ENCODE assay signal across 1 cellular context in the genomic region with DNA sequence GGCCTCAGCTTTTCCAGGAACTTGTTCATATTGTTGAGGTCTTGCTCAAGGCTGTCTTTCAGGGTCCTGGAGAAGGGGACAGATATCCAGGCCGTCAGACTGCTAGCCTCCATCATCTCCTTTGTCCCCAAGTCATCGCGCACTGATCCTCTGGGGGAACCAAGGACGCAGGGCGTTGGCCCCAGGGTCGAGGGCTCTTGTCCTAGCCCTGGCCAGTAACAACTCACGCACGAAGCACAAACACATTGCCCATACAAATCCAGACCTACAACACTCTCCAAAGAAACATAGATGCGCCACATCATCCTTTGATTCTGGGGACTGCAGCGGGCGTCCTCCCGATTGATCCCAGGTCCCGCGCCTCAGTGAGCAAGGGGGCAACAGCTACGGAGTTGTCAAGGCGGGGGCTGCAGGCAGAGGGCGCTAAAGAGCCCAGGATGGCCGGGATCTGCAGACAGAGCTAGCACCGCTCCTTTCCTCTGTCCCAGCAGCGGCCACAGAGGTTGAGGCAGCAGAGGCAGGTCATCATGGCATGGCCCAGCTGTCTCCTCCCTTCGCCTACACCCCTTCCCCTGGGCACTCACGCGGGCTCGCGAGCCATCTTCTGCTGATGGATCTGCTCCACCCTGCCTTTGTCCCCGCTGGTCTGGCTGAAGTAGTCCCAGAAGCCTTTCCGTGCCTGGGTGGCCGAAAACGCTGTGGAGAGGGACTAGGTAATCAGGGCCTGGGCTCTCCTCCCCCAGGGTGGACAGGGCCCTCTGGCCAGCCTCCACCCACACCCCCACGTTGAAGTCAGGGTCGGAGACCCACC.
TF ChIP-seq lines count a peak whose summit lies in the region.

No MANE protein-coding gene starts in this region.

TF ChIP-seq in GM12878, 131 proteins besides CTCF, POLR2A, EP300 and RAD21:
- TF ChIP-seq SMC3 (IDR thresholded peaks at IDR 0.05; ENCODE audit: borderline replicate concordance, low read length) (peak; percentile 82), CHD1 (IDR thresholded peaks at IDR 0.05; ENCODE audit: low read depth, low read length) (no peak), YY1 (IDR thresholded peaks at IDR 0.05; ENCODE audit: low read depth, low read length) (peak; percentile 79), MYC (IDR thresholded peaks at IDR 0.05; ENCODE audit: insufficient read depth, insufficient read length, insufficient replicate concordance, low read length, severe bottlenecking) (no peak)
- TF ChIP-seq, protein P1, sequence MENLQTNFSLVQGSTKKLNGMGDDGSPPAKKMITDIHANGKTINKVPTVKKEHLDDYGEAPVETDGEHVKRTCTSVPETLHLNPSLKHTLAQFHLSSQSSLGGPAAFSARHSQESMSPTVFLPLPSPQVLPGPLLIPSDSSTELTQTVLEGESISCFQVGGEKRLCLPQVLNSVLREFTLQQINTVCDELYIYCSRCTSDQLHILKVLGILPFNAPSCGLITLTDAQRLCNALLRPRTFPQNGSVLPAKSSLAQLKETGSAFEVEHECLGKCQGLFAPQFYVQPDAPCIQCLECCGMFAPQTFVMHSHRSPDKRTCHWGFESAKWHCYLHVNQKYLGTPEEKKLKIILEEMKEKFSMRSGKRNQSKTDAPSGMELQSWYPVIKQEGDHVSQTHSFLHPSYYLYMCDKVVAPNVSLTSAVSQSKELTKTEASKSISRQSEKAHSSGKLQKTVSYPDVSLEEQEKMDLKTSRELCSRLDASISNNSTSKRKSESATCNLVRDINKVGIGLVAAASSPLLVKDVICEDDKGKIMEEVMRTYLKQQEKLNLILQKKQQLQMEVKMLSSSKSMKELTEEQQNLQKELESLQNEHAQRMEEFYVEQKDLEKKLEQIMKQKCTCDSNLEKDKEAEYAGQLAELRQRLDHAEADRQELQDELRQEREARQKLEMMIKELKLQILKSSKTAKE (IDR thresholded peaks at IDR 0.05; ENCODE audit: low read depth, poor library complexity, severe bottlenecking) = no peak
